Comparison of ENCODE assay signal across 8 cellular contexts in genomic region chr11:65988791-65989592, GRCh38. TPM values are rescaled to one million over a fixed set of nuclear protein-coding genes. Genes with fewer than 3 reads are reported as not detected.
DNase-seq lines count a peak whose midpoint lies in the region; ATAC-seq and TF ChIP-seq lines count a peak whose summit lies in the region.

No MANE protein-coding gene starts in this region.

- peak; percentile 81 for ATAC-seq in GM21717 (IDR thresholded peaks at IDR 0.05; ENCODE audit: unreplicated experiment)

- peaks cover 42% of the 10 kb centered on the region for H3K36me3 ChIP-seq in OCI-LY7 (ENCODE audit: insufficient read depth, low read length)

- H3K9me3 ChIP-seq in OCI-LY7 (ENCODE audit: low read length) = no peaks in the 10 kb centered on the region

- no peaks in the 10 kb centered on the region for H4K20me1 ChIP-seq in OCI-LY7 (ENCODE audit: insufficient read depth, low read length)

- CTCF ChIA-PET in OCI-LY7 (lab: Charles Lee; ENCODE audit: unreplicated experiment) = no interaction called here

- DNase-seq in DMS153 (lab: John Stamatoyannopoulos, UW) = peak; percentile 89
- peak; percentile 99 for DNase-seq in KBM-7
- peak; percentile 94 for DNase-seq in OCI-LY7 (ENCODE audit: low spot score)
- DNase-seq in activated CD8-positive, alpha-beta memory T cell treated with anti-CD3 and anti-CD28 coated beads, Interleukin-2, amount 50 U/mL, for 48 hours = peak; percentile 86
- DNase-seq in epidermal melanocyte (ENCODE audit: insufficient read length, low spot score) = peak; percentile 94
- DNase-seq in myocyte (ENCODE audit: low read depth) = peak; percentile 96
- DNase-seq in stimulated activated CD8-positive, alpha-beta memory T cell treated with anti-CD3 and anti-CD28 coated beads, Interleukin-7, amount 100 ng/mL, for 48 hours (ENCODE audit: extremely low read depth in 1 of 2, low read depth in 1 of 2) = peak; percentile 69 to 81

- intact Hi-C loops in OCI-LY7 (cut with micrococcal nuclease; ENCODE audit: unreplicated experiment) = loop anchor here (1.0 to 5.0 kb wide), 5 partner anchors 105 to 278 kb away; partner anchors contain the start of genes AP5B1 and MUS81

- H2AFZ ChIP-seq in OCI-LY7 (ENCODE audit: low read length) = no peak overlapping the region

- no peak overlapping the region for H3K4me3 ChIP-seq in OCI-LY7 (ENCODE audit: low read depth, low read length, poor library complexity, severe bottlenecking)

- BruUV-seq in OCI-LY7 (replicated peaks; lab: Mats Ljungman, UMichigan) = no TSS peak

- H3K79me2 ChIP-seq in OCI-LY7 (ENCODE audit: insufficient read depth, low read depth, low read length) = no peaks in the 10 kb centered on the region

- H3K27ac ChIP-seq in OCI-LY7 (ENCODE audit: low read depth, low read length, poor library complexity, severe bottlenecking) = no peak overlapping the region

- peak; percentile 100 for TF ChIP-seq CTCF in OCI-LY7 (conservative IDR thresholded peaks at IDR 0.05; ENCODE audit: low read length)

- no peaks in the 10 kb centered on the region for H3K9me2 ChIP-seq in OCI-LY7 (ENCODE audit: insufficient read depth, low read length)

- in situ Hi-C loops in KBM-7 (cut with MboI; ENCODE audit: low pct_unique_long_range_greater_than_20kb, low sequenced_read_pairs) = no loop called here

- no peaks in the 10 kb centered on the region for H3K4me1 ChIP-seq in OCI-LY7 (ENCODE audit: insufficient read depth, low read length, poor library complexity, severe bottlenecking)

- no peak overlapping the region for H3K4me2 ChIP-seq in OCI-LY7 (ENCODE audit: low read length)

- POLR2A ChIA-PET in OCI-LY7 (lab: Charles Lee) = no interaction called here

RNA-seq across cellular contexts. Expression of gene EIF1AD, which starts 13.0 kb away (rescaled TPM):
- total RNA-seq in OCI-LY7 (2014; rRNA removed; shearing (Covaris generic)) = 51.1 and 65.9 TPM in 2 replicates
- total RNA-seq in OCI-LY7 (2022) = 55.5 and 63.2 TPM in 2 replicates
- 39.4 and 41.3 TPM in 2 replicates for total RNA-seq in myocyte
- polyA plus RNA-seq in myocyte (2012) = 43.8 TPM

RNA-seq across cellular contexts. Expression of gene BANF1, which starts 13.3 kb away (rescaled TPM):
- 70.6 and 82.2 TPM in 2 replicates for total RNA-seq in OCI-LY7 (2014; rRNA removed; shearing (Covaris generic))
- 317 and 327 TPM in 2 replicates for total RNA-seq in OCI-LY7 (2022)
- total RNA-seq in myocyte = 59.3 and 67.2 TPM in 2 replicates
- 268 TPM for polyA plus RNA-seq in myocyte (2012)

RNA-seq across cellular contexts. Expression of gene CST6, which starts 22.8 kb away (rescaled TPM):
- total RNA-seq in OCI-LY7 (2014; rRNA removed; shearing (Covaris generic)) = not detected in 2 replicates
- total RNA-seq in OCI-LY7 (2022) = not detected in 2 replicates
- total RNA-seq in myocyte = 1.9 TPM in 1 of 2 replicates, not detected in the other
- 1.2 TPM for polyA plus RNA-seq in myocyte (2012)

RNA-seq across cellular contexts. Expression of gene SART1, which starts 27.5 kb away (rescaled TPM):
- 50.4 and 93.8 TPM in 2 replicates for total RNA-seq in OCI-LY7 (2014; rRNA removed; shearing (Covaris generic))
- total RNA-seq in OCI-LY7 (2022) (55.5 and 57.8 TPM in 2 replicates), myocyte (32.3 and 39.2 TPM in 2 replicates)
- 50.3 TPM for polyA plus RNA-seq in myocyte (2012)

RNA-seq across cellular contexts. Expression of gene CATSPER1, which starts 37.3 kb away (rescaled TPM):
- total RNA-seq in OCI-LY7 (2014; rRNA removed; shearing (Covaris generic)) = not detected in 2 replicates
- total RNA-seq in OCI-LY7 (2022) (not detected in 2 replicates), myocyte (not detected in 2 replicates)
- 1.9 TPM for polyA plus RNA-seq in myocyte (2012)
